Comparison of ENCODE assay signal across 10 cellular contexts in the genomic region with DNA sequence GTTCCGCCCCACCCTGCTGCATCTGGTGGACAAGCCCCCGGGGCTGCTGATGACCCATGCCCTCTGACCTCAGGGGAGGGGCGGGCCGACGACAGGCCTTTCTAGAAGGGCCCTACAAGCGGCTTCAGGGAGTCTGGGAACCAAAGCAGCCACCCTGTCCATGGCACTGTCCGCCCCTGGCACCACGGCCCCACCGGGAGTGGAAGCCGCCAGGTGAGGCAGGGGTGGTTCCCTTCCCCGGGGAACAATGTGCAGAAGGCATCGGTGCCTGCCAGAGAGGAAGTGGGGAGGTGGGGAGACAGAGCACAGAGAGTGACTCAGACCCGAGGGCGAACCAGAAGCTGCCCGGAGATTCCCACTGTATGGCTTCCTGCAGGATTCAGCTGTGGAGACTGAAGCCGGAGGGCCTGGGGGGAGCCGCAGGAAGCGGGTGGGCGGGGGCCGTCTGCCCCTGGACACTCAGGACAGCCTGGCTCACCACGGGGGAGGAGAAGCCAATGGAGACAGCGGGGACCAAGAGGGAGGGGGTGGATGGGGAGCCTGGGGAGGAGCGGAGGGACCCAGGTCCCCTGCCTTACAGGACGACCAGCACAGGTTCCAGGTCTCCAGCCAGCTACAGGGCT.
DNase-seq lines count a peak whose midpoint lies in the region; ATAC-seq, FAIRE-seq and TF ChIP-seq lines count a peak whose summit lies in the region.
"Had no signal": no experiment of that assay in that cellular context is flagged by ENCODE, and none has a peak within 500 bp of the region (broad histone marks: within the 10 kb centered on the region; RNA-seq: fewer than 3 reads in every experiment).

No MANE protein-coding gene starts in this region.

- H3K36me3 ChIP-seq in H7 (replicated peaks; ENCODE audit: control insufficient read depth, insufficient read depth, low read length): no peaks in the 10 kb centered on the region
- H3K36me3 ChIP-seq in bronchial epithelial cell (ENCODE audit: control insufficient read depth, insufficient read depth, low read length): no peaks in the 10 kb centered on the region
- no peaks in the 10 kb centered on the region for H3K36me3 ChIP-seq in mesendoderm (ENCODE audit: control insufficient read depth, insufficient read depth, low read length)
- H3K36me3 ChIP-seq: cardiac muscle cell had no signal

- no peak for FAIRE-seq in bronchial epithelial cell (lab: Jason Lieb, UNC)

- H3K4ac ChIP-seq in mesendoderm (ENCODE audit: low read depth, low read length): no peak overlapping the region

- peak overlapping the region; percentile 58 for H3K4me2 ChIP-seq in mesendoderm (ENCODE audit: low read length)

- peak overlapping the region; percentile 53 for H3K56ac ChIP-seq in mesendoderm (ENCODE audit: low read length)

- H3K27ac ChIP-seq in mesendoderm (ENCODE audit: low read depth, low read length): no peak overlapping the region
- H3K27ac ChIP-seq: cardiac muscle cell had no signal

- no peak overlapping the region for H3K23ac ChIP-seq in mesendoderm (ENCODE audit: low read length)

- H4K5ac ChIP-seq in mesendoderm (ENCODE audit: low read length): no peak overlapping the region

- no peak overlapping the region for H2BK5ac ChIP-seq in mesendoderm (ENCODE audit: low read length)

- H3K4me3 ChIP-seq in AG09309 (ENCODE audit: control insufficient read depth, low read depth, low read length) (peak overlapping the region; percentile 22), H7 (ENCODE audit: insufficient read depth, low read depth, low read length) (peak overlapping the region; percentile 62), bronchial epithelial cell (ENCODE audit: low read depth, low read length) (peak overlapping the region; percentile 37), mesendoderm (ENCODE audit: low read length) (no peak overlapping the region)
- H3K4me3 ChIP-seq: cardiac muscle cell had no signal

- TF ChIP-seq CTCF in AG09309 (IDR thresholded peaks at IDR 0.05; ENCODE audit: control insufficient read depth, insufficient read depth, low read depth, low read length, missing control alignments) (no peak), bronchial epithelial cell (IDR thresholded peaks at IDR 0.05; ENCODE audit: insufficient read depth, low read length, severe bottlenecking) (no peak)

- DNase-seq in AG09309 (ENCODE audit: low read depth) (no peak), H7 (peak; percentile 81), bronchial epithelial cell (ENCODE audit: low read depth) (peak; percentile 88), mesendoderm (peak; percentile 37), NCI-H526 treated with DMSO at 0.1 percent for 48 hours (lab: John Stamatoyannopoulos, UW) (no peak), NCI-H1048 (lab: John Stamatoyannopoulos, UW) (no peak)
- DNase-seq: NCI-H1694 had no signal

- ATAC-seq in GM18907 (IDR thresholded peaks at IDR 0.05; ENCODE audit: unreplicated experiment) (no peak), HG03139 (IDR thresholded peaks at IDR 0.05; ENCODE audit: unreplicated experiment) (no peak)

- no peak overlapping the region for H3K9ac ChIP-seq in mesendoderm (ENCODE audit: low read length)

- no peak overlapping the region for H3K18ac ChIP-seq in mesendoderm (ENCODE audit: low read length)

- H3K79me1 ChIP-seq in mesendoderm (ENCODE audit: low read length): no peaks in the 10 kb centered on the region

- no peak overlapping the region for H4K8ac ChIP-seq in mesendoderm (ENCODE audit: low read depth, low read length)

- WGBS in mesendoderm (ENCODE audit: extremely low coverage, insufficient coverage, low lambda C conversion rate): no CpG with 5 or more reads among the region's 24 CpGs

- H3K4me1 ChIP-seq in mesendoderm (ENCODE audit: control insufficient read depth, low read depth, low read length): no peaks in the 10 kb centered on the region

- no peak overlapping the region for H2BK15ac ChIP-seq in mesendoderm (replicated peaks; ENCODE audit: low read depth)

- no peak overlapping the region for H2AK5ac ChIP-seq in mesendoderm (ENCODE audit: low read length)

- H3K79me2 ChIP-seq in mesendoderm (ENCODE audit: control insufficient read depth, insufficient read depth, low read length): no peaks in the 10 kb centered on the region

- no peak overlapping the region for H2BK120ac ChIP-seq in mesendoderm (ENCODE audit: low read depth, low read length)

- H3K27me3 ChIP-seq in H7 (ENCODE audit: control insufficient read depth, insufficient read depth, low read length) (peaks cover 44% of the 10 kb centered on the region), bronchial epithelial cell (ENCODE audit: control insufficient read depth, insufficient read depth, low read length) (no peaks in the 10 kb centered on the region), mesendoderm (ENCODE audit: insufficient read depth, low read length, poor library complexity) (peaks cover 7% of the 10 kb centered on the region)

Comparison
In these comparisons a context has a peak if more than half of its experiments do, and no peak if none do; other contexts are left out.
1. DNase-seq: peak in H7 (single experiment), bronchial epithelial cell (single experiment) and mesendoderm (single experiment); none in AG09309 (single experiment), NCI-H526 treated with DMSO at 0.1 percent for 48 hours (single experiment) and NCI-H1048 (single experiment).